13 cellular contexts compared by ENCODE assay signal in genomic region chr11:8707541-8708270, GRCh38. TPM values are rescaled to one million over a fixed set of nuclear protein-coding genes. Genes with fewer than 3 reads are reported as not detected.
A peak's percentile ranks its signal among the peaks of the same experiment; 100 is the strongest.
DNase-seq lines count a peak whose midpoint lies in the region; ATAC-seq and TF ChIP-seq lines count a peak whose summit lies in the region.
"Had no signal": no experiment of that assay in that cellular context is flagged by ENCODE, and none has a peak within 500 bp of the region (broad histone marks: within the 10 kb centered on the region; RNA-seq: fewer than 3 reads in every experiment).

No MANE protein-coding gene starts in this region.

- H3K23ac ChIP-seq in neuronal stem cell (ENCODE audit: low read depth, low read length, poor library complexity): no peak overlapping the region

- H3K36me3 ChIP-seq in lower lobe of right lung (peaks cover 77% of the 10 kb centered on the region), neuronal stem cell (replicated peaks in 1 of 2; ENCODE audit: control insufficient read depth in 2 of 2, insufficient read depth in 2 of 2, low read length in 2 of 2) (peaks cover 41 to 93% of the 10 kb centered on the region in 2 donors)

- H4K91ac ChIP-seq in neuronal stem cell (ENCODE audit: low read depth, low read length, poor library complexity): no peak overlapping the region

- ATAC-seq in lower lobe of right lung: no peak
- ATAC-seq: effector memory CD8-positive, alpha-beta T cell; natural killer cell had no signal

- no peaks in the 10 kb centered on the region for H3K79me1 ChIP-seq in neuronal stem cell (ENCODE audit: low read depth, low read length)

- no peak overlapping the region for H3K18ac ChIP-seq in neuronal stem cell (ENCODE audit: low read length)

- H2BK5ac ChIP-seq in neuronal stem cell (ENCODE audit: low read length): no peak overlapping the region

- DNase-seq in NCI-H2029 (lab: John Stamatoyannopoulos, UW) (peak; percentile 89), astrocyte of the spinal cord (ENCODE audit: low read depth, low spot score) (peak; percentile 15), lower lobe of right lung (no peak), superior temporal gyrus (ENCODE audit: extremely low spot score) (peak; percentile 15), neuronal stem cell (ENCODE audit: low spot score) (no peak), NCI-H187 treated with DMSO at 0.1 percent for 48 hours (lab: John Stamatoyannopoulos, UW) (no peak), Kasumi-1 (lab: John Stamatoyannopoulos, UW) (no peak), cortex of kidney (lab: John Stamatoyannopoulos, UW) (no peak)
- DNase-seq: activated CD4-positive, alpha-beta T cell treated with anti-CD3 and anti-CD28 coated beads for 1 hour; activated naive CD4-positive, alpha-beta T cell; effector memory CD8-positive, alpha-beta T cell; natural killer cell; stimulated activated CD4-positive, alpha-beta T cell treated with anti-CD3 and anti-CD28 coated beads, Interleukin-2, amount 100 ng/mL, for 48 hours had no signal

- H2BK120ac ChIP-seq in neuronal stem cell (ENCODE audit: low read depth, low read length): no peak overlapping the region

- H3K9ac ChIP-seq in neuronal stem cell (ENCODE audit: low read depth, low read length, poor library complexity): no peak overlapping the region

- intact Hi-C loops in lower lobe of right lung (cut with DNase I): no loop called here

- H3K14ac ChIP-seq in neuronal stem cell (ENCODE audit: low read length): no peak overlapping the region

- H2BK12ac ChIP-seq in neuronal stem cell (ENCODE audit: low read length): no peak overlapping the region

- no peaks in the 10 kb centered on the region for H3K27me3 ChIP-seq in lower lobe of right lung (ENCODE audit: low read depth)
- H3K27me3 ChIP-seq in neuronal stem cell (ENCODE audit: control insufficient read depth in 3 of 3, insufficient read depth in 3 of 3, low read depth in 1 of 3, low read length in 3 of 3): no peaks in the 10 kb centered on the region

- H3K9me3 ChIP-seq in lower lobe of right lung (no peaks in the 10 kb centered on the region), neuronal stem cell (replicated peaks in 1 of 2; ENCODE audit: control insufficient read depth in 2 of 2, insufficient read depth in 1 of 2, low read depth in 1 of 2, low read length in 2 of 2) (no peaks in the 10 kb centered on the region)

- H2AK5ac ChIP-seq in neuronal stem cell (ENCODE audit: low read depth, low read length): no peak overlapping the region

- H2BK15ac ChIP-seq in neuronal stem cell (ENCODE audit: low read length): no peak overlapping the region

- no peak overlapping the region for H4K8ac ChIP-seq in neuronal stem cell (ENCODE audit: low read depth, low read length)

- no peak overlapping the region for H3K4ac ChIP-seq in neuronal stem cell (ENCODE audit: low read length)

- H3K4me2 ChIP-seq in neuronal stem cell (ENCODE audit: insufficient read depth, low read length, poor library complexity, severe bottlenecking): no peak overlapping the region

- no peak overlapping the region for H3K4me3 ChIP-seq in astrocyte of the spinal cord (ENCODE audit: low read depth, low read length)
- H3K4me3 ChIP-seq in lower lobe of right lung: no peak overlapping the region
- no peak overlapping the region for H3K4me3 ChIP-seq in neuronal stem cell (ENCODE audit: low read length in 2 of 2)

- H3K4me1 ChIP-seq in lower lobe of right lung (peaks cover 15% of the 10 kb centered on the region), neuronal stem cell (ENCODE audit: control insufficient read depth in 2 of 2, insufficient read depth in 1 of 2, low read depth in 1 of 2, low read length in 2 of 2) (no peaks in the 10 kb centered on the region)

- TF ChIP-seq CTCF in astrocyte of the spinal cord (IDR thresholded peaks at IDR 0.05; ENCODE audit: low read depth, low read length) (no peak), lower lobe of right lung (IDR thresholded peaks at IDR 0.05) (no peak)

- in situ Hi-C loops in astrocyte of the spinal cord (cut with HindIII; ENCODE audit: low sequenced_read_pairs): no loop called here

- no peak overlapping the region for H2AFZ ChIP-seq in neuronal stem cell (ENCODE audit: low read length)

- peak overlapping the region; percentile 44 for H3K27ac ChIP-seq in lower lobe of right lung
- H3K27ac ChIP-seq in neuronal stem cell (replicated peaks; ENCODE audit: low read length): no peak overlapping the region

- WGBS in neuronal stem cell (ENCODE audit: extremely low coverage in 2 of 2, insufficient read length in 2 of 2, insufficient replicate concordance in 1 of 2), 2 donors: no CpG with 5 or more reads among the region's 10 CpGs

RNA-seq across cellular contexts. Expression of gene RPL27A, which starts 25.1 kb away (rescaled TPM):
- 920 TPM for total RNA-seq in lower lobe of right lung
- 2,211 TPM for polyA plus RNA-seq in neuronal stem cell (2013, experiment 1 of 2)
- 2,173 TPM for polyA plus RNA-seq in neuronal stem cell (2013, experiment 2 of 2)

RNA-seq across cellular contexts. Expression of gene TRIM66, which starts 25.2 kb away (rescaled TPM):
- total RNA-seq in lower lobe of right lung: 11.0 TPM
- 1.3 TPM for polyA plus RNA-seq in neuronal stem cell (2013, experiment 1 of 2)
- polyA plus RNA-seq in neuronal stem cell (2013, experiment 2 of 2): 1.3 TPM

Comparison
In these comparisons a context has a peak if more than half of its experiments do, and no peak if none do; other contexts are left out.
1. DNase-seq: peak in NCI-H2029 (single experiment), astrocyte of the spinal cord (single experiment) and superior temporal gyrus (single experiment); none in lower lobe of right lung (single experiment), neuronal stem cell (single experiment), NCI-H187 treated with DMSO at 0.1 percent for 48 hours (single experiment), Kasumi-1 (0 of 2) and cortex of kidney (single experiment).